In genomic region chr4:16827045-16827444, GRCh38 we compare ENCODE assay signal across 13 cellular contexts.
"Had no signal": no experiment of that assay in that cellular context is flagged by ENCODE, and none has a peak within 500 bp of the region (broad histone marks: within the 10 kb centered on the region; RNA-seq: fewer than 3 reads in every experiment).

No MANE protein-coding gene starts in this region.

- H3K9me3 ChIP-seq: ascending aorta, esophagus muscularis mucosa, lower lobe of right lung, ovary, sigmoid colon, stomach, thoracic aorta had no signal

- H3K4me3 ChIP-seq: ascending aorta, esophagus muscularis mucosa, lower lobe of right lung, ovary, sigmoid colon, stomach, thoracic aorta had no signal

- H3K4me1 ChIP-seq: ascending aorta, sigmoid colon, stomach had no signal

- DNase-seq: activated CD4-positive, CD25-positive, alpha-beta regulatory T cell treated with anti-CD3 and anti-CD28 coated beads, Interleukin-2, amount 50 U/mL, for 72 hours; activated naive CD4-positive, alpha-beta T cell; activated naive CD8-positive, alpha-beta T cell treated with anti-CD3 and anti-CD28 coated beads, Interleukin-2, amount 50 U/mL, for 24 hours; hippocampal formation; lower lobe of right lung; midbrain; sigmoid colon; stimulated activated CD4-positive, alpha-beta T cell treated with anti-CD3 and anti-CD28 coated beads, Interleukin-1b, Interleukin-23, amount 100 ng/mL, for 48 hours; stomach had no signal

- H3K27me3 ChIP-seq: ascending aorta, esophagus muscularis mucosa, ovary, sigmoid colon, stomach had no signal

- ATAC-seq: activated naive CD8-positive, alpha-beta T cell treated with anti-CD3 and anti-CD28 coated beads, Interleukin-2, amount 50 U/mL, for 24 hours; lower lobe of right lung had no signal

- H3K36me3 ChIP-seq: ascending aorta, esophagus muscularis mucosa, lower lobe of right lung, ovary, sigmoid colon, stomach, thoracic aorta had no signal

- H3K27ac ChIP-seq: ovary, thoracic aorta had no signal
